In genomic region chr5:147671365-147671764, GRCh38 we compare ENCODE assay signal across 1 cellular context.
TF ChIP-seq lines count a peak whose summit lies in the region.

No MANE protein-coding gene starts in this region.

TF ChIP-seq in HepG2, 621 proteins besides CTCF, POLR2A, EP300 and RAD21 (continued from another document and continues in another):
- TF ChIP-seq, protein P1, sequence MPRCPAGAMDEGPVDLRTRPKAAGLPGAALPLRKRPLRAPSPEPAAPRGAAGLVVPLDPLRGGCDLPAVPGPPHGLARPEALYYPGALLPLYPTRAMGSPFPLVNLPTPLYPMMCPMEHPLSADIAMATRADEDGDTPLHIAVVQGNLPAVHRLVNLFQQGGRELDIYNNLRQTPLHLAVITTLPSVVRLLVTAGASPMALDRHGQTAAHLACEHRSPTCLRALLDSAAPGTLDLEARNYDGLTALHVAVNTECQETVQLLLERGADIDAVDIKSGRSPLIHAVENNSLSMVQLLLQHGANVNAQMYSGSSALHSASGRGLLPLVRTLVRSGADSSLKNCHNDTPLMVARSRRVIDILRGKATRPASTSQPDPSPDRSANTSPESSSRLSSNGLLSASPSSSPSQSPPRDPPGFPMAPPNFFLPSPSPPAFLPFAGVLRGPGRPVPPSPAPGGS (CRISPR knock-in tag; IDR thresholded peaks at IDR 0.05) = 0 out of 2 replicates have a peak, but pooled peaks have one; percentile 59
- TF ChIP-seq HIC2 (CRISPR knock-in tag; IDR thresholded peaks at IDR 0.05; ENCODE audit: low read depth) (peak; percentile 71; the same call in 1 of the 2 replicates), SOX5 (CRISPR knock-in tag; IDR thresholded peaks at IDR 0.05; ENCODE audit: borderline replicate concordance) (peak; percentile 75; the same call in 1 of the 2 replicates), MYC (CRISPR knock-in tag; IDR thresholded peaks at IDR 0.05; ENCODE audit: borderline replicate concordance) (peak; percentile 67), MIER3 (CRISPR knock-in tag; IDR thresholded peaks at IDR 0.05; ENCODE audit: borderline replicate concordance) (peak; percentile 74; the same call in 1 of the 2 replicates), ZFP37 (CRISPR knock-in tag; IDR thresholded peaks at IDR 0.05; ENCODE audit: borderline replicate concordance) (no peak), CC2D1A (CRISPR knock-in tag; IDR thresholded peaks at IDR 0.05) (no peak), KDM6A (CRISPR knock-in tag; IDR thresholded peaks at IDR 0.05; ENCODE audit: low read depth) (peak; percentile 68), PITX1 (CRISPR knock-in tag; IDR thresholded peaks at IDR 0.05) (peak; percentile 84), SOX6 (IDR thresholded peaks at IDR 0.05) (no peak), SOX6 (CRISPR knock-in tag; IDR thresholded peaks at IDR 0.05) (peak; percentile 88), ZMYM3 (CRISPR knock-in tag; IDR thresholded peaks at IDR 0.05) (peak; percentile 81), KLF16 (CRISPR knock-in tag; IDR thresholded peaks at IDR 0.05) (peak in 1 of 2 experiments; percentile 60; a peak in 1 of 4 replicates), NONO (IDR thresholded peaks at IDR 0.05) (no peak), NONO (CRISPR knock-in tag; conservative IDR thresholded peaks at IDR 0.05) (0 out of 2 replicates have a peak, but pooled peaks have one; percentile 31), FOXK2 (IDR thresholded peaks at IDR 0.05) (peak; percentile 69), NR2C2 (CRISPR knock-in tag; IDR thresholded peaks at IDR 0.05; ENCODE audit: borderline replicate concordance) (peak; percentile 39; the same call in 1 of the 2 replicates), ATF1 (CRISPR knock-in tag; IDR thresholded peaks at IDR 0.05) (no peak), FOXP1 (IDR thresholded peaks at IDR 0.05) (no peak), FOXP1 (CRISPR knock-in tag; IDR thresholded peaks at IDR 0.05) (peak; percentile 74), CBX1 (IDR thresholded peaks at IDR 0.05; ENCODE audit: low read depth) (peak; percentile 62), ZNF350 (CRISPR knock-in tag; IDR thresholded peaks at IDR 0.05; ENCODE audit: borderline replicate concordance, low read depth) (no peak; the same call in 1 of the 2 replicates), MIER2 (CRISPR knock-in tag; IDR thresholded peaks at IDR 0.05) (peak; percentile 34; the same call in 1 of the 2 replicates), FOSL2 (CRISPR knock-in tag; IDR thresholded peaks at IDR 0.05) (peak; percentile 41), ZNF670 (CRISPR knock-in tag; IDR thresholded peaks at IDR 0.05; ENCODE audit: borderline replicate concordance) (peak; percentile 42; the same call in 1 of the 2 replicates), WIZ (CRISPR knock-in tag; IDR thresholded peaks at IDR 0.05) (0 out of 2 replicates have a peak, but pooled peaks have one; percentile 77), UBTF (CRISPR knock-in tag; IDR thresholded peaks at IDR 0.05) (peak; percentile 27; the same call in 1 of the 2 replicates), HCFC1 (IDR thresholded peaks at IDR 0.05; ENCODE audit: low read depth, low read length) (no peak), ZMYM4 (CRISPR knock-in tag; IDR thresholded peaks at IDR 0.05) (peak; percentile 88), NR2F2 (IDR thresholded peaks at IDR 0.05; ENCODE audit: borderline replicate concordance, low read depth) (peak; percentile 53; the same call in 1 of the 2 replicates), ZNF224 (CRISPR knock-in tag; IDR thresholded peaks at IDR 0.05) (0 out of 2 replicates have a peak, but pooled peaks have one; percentile 50), THAP11 (CRISPR knock-in tag; IDR thresholded peaks at IDR 0.05) (peak; percentile 51; the same call in 1 of the 2 replicates), RBM39 (IDR thresholded peaks at IDR 0.05; ENCODE audit: low read depth, low read length, poor library complexity, severe bottlenecking) (no peak), SNAPC2 (CRISPR knock-in tag; IDR thresholded peaks at IDR 0.05) (no peak), HBP1 (CRISPR knock-in tag; IDR thresholded peaks at IDR 0.05; ENCODE audit: low read depth) (0 out of 2 replicates have a peak, but pooled peaks have one; percentile 38), ZNF607 (CRISPR knock-in tag; IDR thresholded peaks at IDR 0.05; ENCODE audit: borderline replicate concordance) (0 out of 2 replicates have a peak, but pooled peaks have one; percentile 50), NRL (CRISPR knock-in tag; IDR thresholded peaks at IDR 0.05; ENCODE audit: borderline replicate concordance) (0 out of 2 replicates have a peak, but pooled peaks have one; percentile 27), ZNF704 (CRISPR knock-in tag; IDR thresholded peaks at IDR 0.05; ENCODE audit: borderline replicate concordance) (no peak), MIXL1 (CRISPR knock-in tag; IDR thresholded peaks at IDR 0.05) (0 out of 2 replicates have a peak, but pooled peaks have one; percentile 51), ZFAT (CRISPR knock-in tag; conservative IDR thresholded peaks at IDR 0.05) (no peak), ZNF34 (CRISPR knock-in tag; IDR thresholded peaks at IDR 0.05; ENCODE audit: borderline replicate concordance) (no peak), SKI (IDR thresholded peaks at IDR 0.05; ENCODE audit: partially characterized antibody) (peak; percentile 78), ZNF296 (CRISPR knock-in tag; conservative IDR thresholded peaks at IDR 0.05) (0 out of 2 replicates have a peak, but pooled peaks have one; percentile 41), HNF4G (IDR thresholded peaks at IDR 0.05; ENCODE audit: borderline replicate concordance, low read depth, low read length) (peak; percentile 87), HNF4G (CRISPR knock-in tag; IDR thresholded peaks at IDR 0.05; ENCODE audit: borderline replicate concordance, low read depth) (peak; percentile 89; the same call in 1 of the 2 replicates), NCOR1 (IDR thresholded peaks at IDR 0.05; ENCODE audit: borderline replicate concordance, low read length) (peak; percentile 45; the same call in 1 of the 2 replicates), ZNF574 (CRISPR knock-in tag; IDR thresholded peaks at IDR 0.05) (0 out of 2 replicates have a peak, but pooled peaks have one; percentile 26)
- TF ChIP-seq, protein P2, sequence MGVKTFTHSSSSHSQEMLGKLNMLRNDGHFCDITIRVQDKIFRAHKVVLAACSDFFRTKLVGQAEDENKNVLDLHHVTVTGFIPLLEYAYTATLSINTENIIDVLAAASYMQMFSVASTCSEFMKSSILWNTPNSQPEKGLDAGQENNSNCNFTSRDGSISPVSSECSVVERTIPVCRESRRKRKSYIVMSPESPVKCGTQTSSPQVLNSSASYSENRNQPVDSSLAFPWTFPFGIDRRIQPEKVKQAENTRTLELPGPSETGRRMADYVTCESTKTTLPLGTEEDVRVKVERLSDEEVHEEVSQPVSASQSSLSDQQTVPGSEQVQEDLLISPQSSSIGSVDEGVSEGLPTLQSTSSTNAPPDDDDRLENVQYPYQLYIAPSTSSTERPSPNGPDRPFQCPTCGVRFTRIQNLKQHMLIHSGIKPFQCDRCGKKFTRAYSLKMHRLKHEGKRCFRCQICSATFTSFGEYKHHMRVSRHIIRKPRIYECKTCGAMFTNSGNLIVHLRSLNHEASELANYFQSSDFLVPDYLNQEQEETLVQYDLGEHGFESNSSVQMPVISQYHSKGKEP (CRISPR knock-in tag; IDR thresholded peaks at IDR 0.05) = no peak
- TF ChIP-seq, protein P3, sequence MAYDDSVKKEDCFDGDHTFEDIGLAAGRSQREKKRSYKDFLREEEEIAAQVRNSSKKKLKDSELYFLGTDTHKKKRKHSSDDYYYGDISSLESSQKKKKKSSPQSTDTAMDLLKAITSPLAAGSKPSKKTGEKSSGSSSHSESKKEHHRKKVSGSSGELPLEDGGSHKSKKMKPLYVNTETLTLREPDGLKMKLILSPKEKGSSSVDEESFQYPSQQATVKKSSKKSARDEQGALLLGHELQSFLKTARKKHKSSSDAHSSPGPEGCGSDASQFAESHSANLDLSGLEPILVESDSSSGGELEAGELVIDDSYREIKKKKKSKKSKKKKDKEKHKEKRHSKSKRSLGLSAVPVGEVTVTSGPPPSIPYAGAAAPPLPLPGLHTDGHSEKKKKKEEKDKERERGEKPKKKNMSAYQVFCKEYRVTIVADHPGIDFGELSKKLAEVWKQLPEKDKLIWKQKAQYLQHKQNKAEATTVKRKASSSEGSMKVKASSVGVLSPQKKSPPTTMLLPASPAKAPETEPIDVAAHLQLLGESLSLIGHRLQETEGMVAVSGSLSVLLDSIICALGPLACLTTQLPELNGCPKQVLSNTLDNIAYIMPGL (CRISPR knock-in tag; IDR thresholded peaks at IDR 0.05; ENCODE audit: borderline replicate concordance in 1 of 2, low read depth in 1 of 2) = 0 out of 4 replicates have a peak, but pooled peaks of 1 of the 2 experiments have one; percentile 27
- TF ChIP-seq, protein P4, sequence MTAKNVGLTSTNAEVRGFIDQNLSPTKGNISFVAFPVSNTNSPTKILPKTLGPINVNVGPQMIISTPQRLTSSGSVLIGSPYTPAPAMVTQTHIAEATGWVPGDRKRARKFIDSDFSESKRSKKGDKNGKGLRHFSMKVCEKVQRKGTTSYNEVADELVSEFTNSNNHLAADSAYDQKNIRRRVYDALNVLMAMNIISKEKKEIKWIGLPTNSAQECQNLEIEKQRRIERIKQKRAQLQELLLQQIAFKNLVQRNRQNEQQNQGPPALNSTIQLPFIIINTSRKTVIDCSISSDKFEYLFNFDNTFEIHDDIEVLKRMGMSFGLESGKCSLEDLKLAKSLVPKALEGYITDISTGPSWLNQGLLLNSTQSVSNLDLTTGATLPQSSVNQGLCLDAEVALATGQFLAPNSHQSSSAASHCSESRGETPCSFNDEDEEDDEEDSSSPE (CRISPR knock-in tag; IDR thresholded peaks at IDR 0.05) = 0 out of 2 replicates have a peak, but pooled peaks have one; percentile 39
